In the genomic region with DNA sequence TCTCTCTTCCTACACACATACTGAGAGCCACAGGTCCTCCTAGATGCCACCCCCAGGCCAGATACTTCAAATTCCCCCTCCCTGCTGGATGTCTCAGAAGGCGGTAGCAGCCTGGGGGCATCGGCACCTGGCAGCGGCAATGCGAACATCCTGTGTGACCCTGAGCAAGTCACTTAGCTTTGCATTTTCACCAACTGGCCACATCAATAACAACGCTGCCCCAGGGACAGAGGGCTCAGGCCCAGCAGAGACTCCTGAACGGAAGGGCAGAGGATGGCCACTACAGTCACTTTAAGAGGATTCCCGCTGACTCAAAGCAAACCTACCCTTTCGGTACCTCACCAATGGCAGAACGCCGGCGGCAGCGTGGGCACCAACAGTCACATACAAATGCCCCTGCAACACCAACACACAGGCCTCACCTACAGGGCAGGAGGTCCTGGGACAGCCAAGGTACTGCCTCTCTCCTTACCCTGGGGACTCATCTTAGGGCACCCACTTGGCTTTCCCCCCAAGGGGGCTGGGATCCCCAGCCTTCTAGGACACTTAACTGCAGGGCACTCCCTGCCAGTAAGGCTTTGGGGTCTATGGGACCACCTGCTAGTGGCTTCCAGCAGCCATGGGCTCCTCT, we compare ENCODE assay signal across 10 cellular contexts. TPM values are rescaled to one million over a fixed set of nuclear protein-coding genes. Genes with fewer than 3 reads are reported as not detected.
DNase-seq lines count a peak whose midpoint lies in the region; ATAC-seq and TF ChIP-seq lines count a peak whose summit lies in the region.
"Had no signal": no experiment of that assay in that cellular context is flagged by ENCODE, and none has a peak within 500 bp of the region (broad histone marks: within the 10 kb centered on the region; RNA-seq: fewer than 3 reads in every experiment).

No MANE protein-coding gene starts in this region.

- no peaks in the 10 kb centered on the region for H3K79me2 ChIP-seq in fibroblast of lung (ENCODE audit: control insufficient read depth, insufficient read depth, low read length)

- H3K27me3 Mint-ChIP-seq in CD14-positive monocyte (ENCODE audit: low read depth in 3 of 3): peaks cover 83 to 91% (median 84%) of the 10 kb centered on the region in 3 donors
- peaks cover 58% of the 10 kb centered on the region for H3K27me3 Mint-ChIP-seq in osteocyte (ENCODE audit: unreplicated experiment)
- H3K27me3 Mint-ChIP-seq in natural killer cell (ENCODE audit: low read depth in 2 of 2): peaks cover 43 to 56% of the 10 kb centered on the region in 2 donors

- ATAC-seq in HG02588 (IDR thresholded peaks at IDR 0.05; ENCODE audit: unreplicated experiment): no peak
- no peak for ATAC-seq in GM18873 (IDR thresholded peaks at IDR 0.05; ENCODE audit: low FRiP score, unreplicated experiment)
- ATAC-seq in natural killer cell: no peak

- H4K20me1 ChIP-seq in fibroblast of lung (ENCODE audit: control insufficient read depth, extremely low read depth, insufficient read depth, low read length): no peaks in the 10 kb centered on the region

- H3K36me3 ChIP-seq in fibroblast of lung (ENCODE audit: control insufficient read depth, insufficient read depth, low read length): no peaks in the 10 kb centered on the region
- H3K36me3 ChIP-seq: transverse colon had no signal

- H3K27ac Mint-ChIP-seq in CD14-positive monocyte: no peak overlapping the region
- no peak overlapping the region for H3K27ac Mint-ChIP-seq in osteocyte (ENCODE audit: unreplicated experiment)
- no peak overlapping the region for H3K27ac Mint-ChIP-seq in natural killer cell
- H3K27ac Mint-ChIP-seq: activated CD8-positive, alpha-beta T cell treated with anti-CD3 and anti-CD28 coated beads for 36 hours had no signal

- peaks cover 26% of the 10 kb centered on the region for H3K4me1 Mint-ChIP-seq in CD14-positive monocyte
- peaks cover 12% of the 10 kb centered on the region for H3K4me1 Mint-ChIP-seq in osteocyte (ENCODE audit: unreplicated experiment)
- peaks cover 10% of the 10 kb centered on the region in 2 donors for H3K4me1 Mint-ChIP-seq in natural killer cell

- peak overlapping the region; percentile 12 to 82 for H3K4me3 Mint-ChIP-seq in CD14-positive monocyte
- peak overlapping the region; percentile 68 for H3K4me3 Mint-ChIP-seq in osteocyte (ENCODE audit: unreplicated experiment)
- no peak overlapping the region for H3K4me3 Mint-ChIP-seq in natural killer cell

- H3K9me3 ChIP-seq in fibroblast of lung (ENCODE audit: control insufficient read depth, insufficient read depth, low read depth, low read length): no peaks in the 10 kb centered on the region
- H3K9me3 ChIP-seq: transverse colon had no signal

- no peak overlapping the region for H2AFZ ChIP-seq in fibroblast of lung (ENCODE audit: low read length)

- H3K9ac ChIP-seq in fibroblast of lung (ENCODE audit: insufficient read depth, low read length): no peak overlapping the region

- H3K4me2 ChIP-seq in fibroblast of lung (ENCODE audit: extremely low read depth, insufficient read depth, low read length): peak overlapping the region; percentile 85

- H3K27me3 ChIP-seq in fibroblast of lung (ENCODE audit: control insufficient read depth, insufficient read depth, low read length): peaks cover 28% of the 10 kb centered on the region

- peaks cover 0 to 2% of the 10 kb centered on the region in 2 donors for H3K36me3 Mint-ChIP-seq in CD14-positive monocyte
- H3K36me3 Mint-ChIP-seq in osteocyte (ENCODE audit: unreplicated experiment): no peaks in the 10 kb centered on the region
- H3K36me3 Mint-ChIP-seq in natural killer cell: no peaks in the 10 kb centered on the region

- intact Hi-C loops in CD14-positive monocyte (cut with micrococcal nuclease) (loop anchor here in 1 of 2 donors (5.0 to 10.0 kb wide), 2 partner anchors 35 to 67 kb away; no protein-coding TSS in a partner anchor), natural killer cell (cut with micrococcal nuclease) (no loop called here)

- no peak overlapping the region for H3K27ac ChIP-seq in fibroblast of lung (ENCODE audit: insufficient read depth, low read length)
- H3K27ac ChIP-seq: transverse colon had no signal

- DNase-seq in CD14-positive monocyte (ENCODE audit: low spot score) (peak; percentile 27), fibroblast of lung (ENCODE audit: low read depth in 2 of 2) (no peak), osteocyte (ENCODE audit: extremely low spot score, unreplicated experiment) (no peak), natural killer cell (no peak), SKM-1 treated with dmso at 0.1 percent for 144 hours (lab: John Stamatoyannopoulos, UW; ENCODE audit: unreplicated experiment) (no peak)
- DNase-seq in Jurkat, Clone E6-1 (ENCODE audit: low read depth, low spot score): no peak

- no peak for TF ChIP-seq CTCF in CD14-positive monocyte (IDR thresholded peaks at IDR 0.05)
- no peak for TF ChIP-seq CTCF in fibroblast of lung (conservative IDR thresholded peaks at IDR 0.05 in 1 of 2, IDR thresholded peaks at IDR 0.05 in 1 of 2; ENCODE audit: low read depth in 1 of 2, low read length in 2 of 2)
- TF ChIP-seq CTCF in osteocyte (IDR thresholded peaks at IDR 0.05): no peak
- TF ChIP-seq CTCF in natural killer cell (IDR thresholded peaks at IDR 0.05): no peak

- H3K9me3 Mint-ChIP-seq in CD14-positive monocyte: peaks cover 0 to 10% (median 0%) of the 10 kb centered on the region in 7 donors
- no peaks in the 10 kb centered on the region for H3K9me3 Mint-ChIP-seq in osteocyte (ENCODE audit: unreplicated experiment)
- H3K9me3 Mint-ChIP-seq in natural killer cell: no peaks in the 10 kb centered on the region
- H3K9me3 Mint-ChIP-seq: activated CD8-positive, alpha-beta T cell treated with anti-CD3 and anti-CD28 coated beads for 36 hours had no signal

- no peaks in the 10 kb centered on the region for H3K4me1 ChIP-seq in fibroblast of lung (ENCODE audit: control insufficient read depth, extremely low read depth, insufficient read depth, low read length)

- peak overlapping the region; percentile 55 for H3K4me3 ChIP-seq in Jurkat, Clone E6-1 (ENCODE audit: low read length)
- peak overlapping the region in 1 of 4 experiments; percentile 47 for H3K4me3 ChIP-seq in fibroblast of lung (replicated peaks in 1 of 4; ENCODE audit: control extremely low read depth in 1 of 4, insufficient read depth in 1 of 4, low read depth in 3 of 4, low read length in 4 of 4)

RNA-seq across cellular contexts. Expression of a gene that starts 1.6 kb away (rescaled TPM):
- polyA plus RNA-seq in CD14-positive monocyte (not detected), fibroblast of lung (not detected in 2 replicates)
- polyA plus RNA-seq in Jurkat, Clone E6-1 (2012; ENCODE audit: insufficient read depth, insufficient read length): 10.7 TPM
- total RNA-seq in fibroblast of lung (not detected in 2 replicates), osteocyte (not detected in 2 replicates), natural killer cell (not detected)
- polyA plus RNA-seq in fibroblast of lung (2012): not detected in 2 replicates
- polyA minus RNA-seq in fibroblast of lung (ENCODE audit: low replicate concordance): not detected in 2 replicates
- total RNA-seq: activated CD8-positive, alpha-beta T cell treated with anti-CD3 and anti-CD28 coated beads for 36 hours; transverse colon had no signal
